ENCODE assay signal across 19 cellular contexts in the genomic region with DNA sequence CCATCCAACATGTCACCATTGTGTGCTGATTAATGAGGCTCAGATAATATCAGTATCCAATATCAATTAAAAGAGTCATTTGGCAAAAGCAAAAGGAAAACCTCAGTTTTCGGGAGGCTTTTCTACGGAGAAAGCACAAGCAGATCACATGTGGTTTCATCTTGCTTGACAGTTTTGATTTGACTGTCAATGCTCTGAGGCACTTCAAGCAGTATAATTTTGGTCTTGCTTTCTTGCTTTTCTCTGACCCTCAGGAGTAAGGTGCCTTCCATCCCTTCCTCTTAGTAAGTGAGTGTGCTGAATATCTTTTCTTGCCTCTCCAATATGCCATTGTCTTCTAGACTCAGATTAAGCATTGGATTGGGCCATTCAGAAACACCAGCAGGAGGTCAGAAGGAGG.
"Had no signal": no experiment of that assay in that cellular context is flagged by ENCODE, and none has a peak within 500 bp of the region (broad histone marks: within the 10 kb centered on the region; RNA-seq: fewer than 3 reads in every experiment).

No MANE protein-coding gene starts in this region.

- H3K4me1 Mint-ChIP-seq: activated naive CD8-positive, alpha-beta T cell treated with anti-CD3 and anti-CD28 coated beads, Interleukin-2, amount 50 U/mL, for 24 hours had no signal

- H3K9me3 Mint-ChIP-seq: activated naive CD8-positive, alpha-beta T cell treated with anti-CD3 and anti-CD28 coated beads, Interleukin-2, amount 50 U/mL, for 24 hours; activated T-helper 1 cell treated with anti-CD3 and anti-CD28 coated beads, Interleukin-12 subunit alpha, Interleukin-12 subunit beta, Interleukin-2, Interleukin-4 antibody, amounts not matched to agents 30 ng/mL and 10 ng/mL and 1 ng/mL, durations not matched to agents 14 hours and 24 hours and 36 hours; natural killer cell treated with Interleukin-12 subunit alpha and Interleukin-12 subunit beta and Interleukin-15 and Interleukin-18, amount 100 ng/mL, for 72 hours had no signal

- H3K9me3 ChIP-seq: ascending aorta, heart right ventricle had no signal

- H3K27me3 Mint-ChIP-seq: activated naive CD8-positive, alpha-beta T cell treated with anti-CD3 and anti-CD28 coated beads, Interleukin-2, amount 50 U/mL, for 24 hours; natural killer cell treated with Interleukin-12 subunit alpha and Interleukin-12 subunit beta and Interleukin-15 and Interleukin-18, amount 100 ng/mL, for 72 hours had no signal

- ATAC-seq: activated CD8-positive, alpha-beta T cell treated with anti-CD3 and anti-CD28 coated beads, Interleukin-2, amount 10 ng/mL, durations not matched to agents 7 days and 5 days; activated naive CD8-positive, alpha-beta T cell treated with anti-CD3 and anti-CD28 coated beads, Interleukin-2, amount 50 U/mL, for 24 hours; foreskin keratinocyte; heart right ventricle; left lobe of liver; natural killer cell treated with Interleukin-12 subunit alpha and Interleukin-12 subunit beta and Interleukin-15 and Interleukin-18, amount 100 ng/mL, for 72 hours had no signal

- H3K4me3 Mint-ChIP-seq: activated CD8-positive, alpha-beta T cell treated with anti-CD3 and anti-CD28 coated beads, Interleukin-2, amount 10 ng/mL, durations not matched to agents 7 days and 5 days; activated naive CD8-positive, alpha-beta T cell treated with anti-CD3 and anti-CD28 coated beads, Interleukin-2, amount 50 U/mL, for 24 hours; activated T-helper 1 cell treated with anti-CD3 and anti-CD28 coated beads, Interleukin-12 subunit alpha, Interleukin-12 subunit beta, Interleukin-2, Interleukin-4 antibody, amounts not matched to agents 30 ng/mL and 10 ng/mL and 1 ng/mL, durations not matched to agents 14 hours and 24 hours and 36 hours; natural killer cell treated with Interleukin-12 subunit alpha and Interleukin-12 subunit beta and Interleukin-15 and Interleukin-18, amount 100 ng/mL, for 72 hours had no signal

- H3K27ac ChIP-seq: ascending aorta, cardiac muscle cell, foreskin keratinocyte, heart right ventricle, WERI-Rb-1 had no signal

- H3K4me1 ChIP-seq: ascending aorta, foreskin keratinocyte, heart right ventricle had no signal

- H3K36me3 ChIP-seq: ascending aorta, cardiac muscle cell, heart right ventricle, WERI-Rb-1 had no signal

- H3K27ac Mint-ChIP-seq: activated CD8-positive, alpha-beta T cell treated with anti-CD3 and anti-CD28 coated beads, Interleukin-2, amount 10 ng/mL, durations not matched to agents 7 days and 5 days; activated naive CD8-positive, alpha-beta T cell treated with anti-CD3 and anti-CD28 coated beads, Interleukin-2, amount 50 U/mL, for 24 hours; activated T-helper 1 cell treated with anti-CD3 and anti-CD28 coated beads, Interleukin-12 subunit alpha, Interleukin-12 subunit beta, Interleukin-2, Interleukin-4 antibody, amounts not matched to agents 30 ng/mL and 10 ng/mL and 1 ng/mL, durations not matched to agents 14 hours and 24 hours and 36 hours; natural killer cell treated with Interleukin-12 subunit alpha and Interleukin-12 subunit beta and Interleukin-15 and Interleukin-18, amount 100 ng/mL, for 72 hours had no signal

- H3K4me3 ChIP-seq: ascending aorta, cardiac muscle cell, heart right ventricle had no signal

- H3K36me3 Mint-ChIP-seq: natural killer cell treated with Interleukin-12 subunit alpha and Interleukin-12 subunit beta and Interleukin-15 and Interleukin-18, amount 100 ng/mL, for 72 hours had no signal

- DNase-seq: activated CD4-positive, alpha-beta T cell treated with anti-CD3 and anti-CD28 coated beads for 4 hours; activated CD8-positive, alpha-beta memory T cell treated with anti-CD3 and anti-CD28 coated beads, Interleukin-2, amount 50 U/mL, for 48 hours; activated CD8-positive, alpha-beta T cell treated with anti-CD3 and anti-CD28 coated beads, Interleukin-2, amount 10 ng/mL, durations not matched to agents 7 days and 5 days; activated naive CD4-positive, alpha-beta T cell; activated naive CD8-positive, alpha-beta T cell treated with anti-CD3 and anti-CD28 coated beads, Interleukin-2, amount 50 U/mL, for 24 hours; foreskin keratinocyte; heart right ventricle; islet precursor cell; stimulated activated CD4-positive, alpha-beta T cell treated with anti-CD3 and anti-CD28 coated beads, Interleukin-12 subunit alpha, Interleukin-12 subunit beta, amount 100 ng/mL, for 4 hours; stimulated activated naive CD4-positive, alpha-beta T cell; substantia nigra; T-helper 9 cell; trophoblast cell; WERI-Rb-1 had no signal

- H3K27me3 ChIP-seq: ascending aorta, cardiac muscle cell, heart right ventricle had no signal
